Comparison of ENCODE assay signal across 8 cellular contexts in genomic region chr19:47427241-47428176, GRCh38. TPM values are rescaled to one million over a fixed set of nuclear protein-coding genes. Genes with fewer than 3 reads are reported as not detected.
DNase-seq lines count a peak whose midpoint lies in the region; ATAC-seq and TF ChIP-seq lines count a peak whose summit lies in the region.

No MANE protein-coding gene starts in this region.

- H3K4me1 ChIP-seq in smooth muscle cell (ENCODE audit: low read depth) = peaks cover 22% of the 10 kb centered on the region

- H3K79me2 ChIP-seq in smooth muscle cell (ENCODE audit: low read depth) = no peaks in the 10 kb centered on the region

- no peak overlapping the region for H2AFZ ChIP-seq in smooth muscle cell (ENCODE audit: low read depth)

- no peaks in the 10 kb centered on the region for H4K20me1 ChIP-seq in smooth muscle cell (ENCODE audit: low read depth)

- no peak for ATAC-seq in HG02610 (IDR thresholded peaks at IDR 0.05; ENCODE audit: unreplicated experiment)

- no peaks in the 10 kb centered on the region for H3K36me3 ChIP-seq in smooth muscle cell (ENCODE audit: low read depth)

- peak overlapping the region; percentile 77 for H3K4me2 ChIP-seq in smooth muscle cell

- TF ChIP-seq CTCF in astrocyte of the spinal cord (IDR thresholded peaks at IDR 0.05; ENCODE audit: low read depth, low read length) (peak; percentile 96), smooth muscle cell (IDR thresholded peaks at IDR 0.05; ENCODE audit: borderline replicate concordance, insufficient read depth, poor library complexity, severe bottlenecking) (peak; percentile 81)

- in situ Hi-C loops in astrocyte of the spinal cord (cut with HindIII; ENCODE audit: low sequenced_read_pairs) = no loop called here

- WGBS in smooth muscle cell (ENCODE audit: low lambda C conversion rate) = 8% methylated on average over 17 of the region's 17 CpGs

- DNase-seq in NOMO-1 (lab: John Stamatoyannopoulos, UW; ENCODE audit: unreplicated experiment in 2 of 2) (peak; percentile 52), NOMO-1 treated with dmso at 0.1 percent for 144 hours (lab: John Stamatoyannopoulos, UW; ENCODE audit: unreplicated experiment) (no peak), NCI-H128 (lab: John Stamatoyannopoulos, UW; ENCODE audit: unreplicated experiment) (peak; percentile 68), T-helper 22 cell (ENCODE audit: low read depth) (peak; percentile 34), astrocyte of the spinal cord (ENCODE audit: low read depth, low spot score) (peak; percentile 33), smooth muscle cell (lab: John Stamatoyannopoulos, UW; ENCODE audit: unreplicated experiment) (peak; percentile 38)

- H3K27ac ChIP-seq in smooth muscle cell (ENCODE audit: low read depth) = peak overlapping the region; percentile 45

- no peak overlapping the region for H3K9ac ChIP-seq in smooth muscle cell (ENCODE audit: low read depth)

- H3K27me3 ChIP-seq in smooth muscle cell (ENCODE audit: low read depth) = peaks cover 6% of the 10 kb centered on the region

- H3K4me3 ChIP-seq in astrocyte of the spinal cord (ENCODE audit: low read depth, low read length) = peak overlapping the region; percentile 15
- H3K4me3 ChIP-seq in iPS-11a (ENCODE audit: low read depth, low read length) = peak overlapping the region; percentile 8
- peak overlapping the region; percentile 29 for H3K4me3 ChIP-seq in smooth muscle cell

- H3F3A ChIP-seq in smooth muscle cell (ENCODE audit: low read depth) = peaks cover 21% of the 10 kb centered on the region

- no peaks in the 10 kb centered on the region for H3K9me3 ChIP-seq in smooth muscle cell (replicated peaks; ENCODE audit: low read depth)

RNA-seq across cellular contexts. Expression of gene MEIS3, which starts 8.2 kb away (rescaled TPM):
- total RNA-seq in smooth muscle cell = 49.7 and 59.0 TPM in 2 replicates
- polyA plus RNA-seq in smooth muscle cell = 111 and 141 TPM in 2 replicates

RNA-seq across cellular contexts. Expression of gene SLC8A2, which starts 44.2 kb away (rescaled TPM):
- total RNA-seq in smooth muscle cell = 0.22 and 0.31 TPM in 2 replicates
- polyA plus RNA-seq in smooth muscle cell = 0.50 and 0.62 TPM in 2 replicates

RNA-seq across cellular contexts. Expression of gene KPTN, which starts 56.5 kb away (rescaled TPM):
- 3.4 and 12.2 TPM in 2 replicates for total RNA-seq in smooth muscle cell
- 10.6 and 15.5 TPM in 2 replicates for polyA plus RNA-seq in smooth muscle cell
